ENCODE assay signal across 13 cellular contexts in genomic region chr22:31647066-31647465, GRCh38. TPM values are rescaled to one million over a fixed set of nuclear protein-coding genes. Genes with fewer than 3 reads are reported as not detected.
DNase-seq lines count a peak whose midpoint lies in the region; ATAC-seq and TF ChIP-seq lines count a peak whose summit lies in the region.
"Had no signal": no experiment of that assay in that cellular context is flagged by ENCODE, and none has a peak within 500 bp of the region (broad histone marks: within the 10 kb centered on the region; RNA-seq: fewer than 3 reads in every experiment).

No MANE protein-coding gene starts in this region.

- H3K36me3 ChIP-seq in stomach = peaks cover 19 to 75% (median 71%) of the 10 kb centered on the region in 4 donors

- peaks cover 29% of the 10 kb centered on the region for H3K4me1 Mint-ChIP-seq in activated naive CD4-positive, alpha-beta T cell treated with anti-CD3 and anti-CD28 coated beads, Interleukin-2, amount 50 U/mL, for 24 hours
- H3K4me1 Mint-ChIP-seq in activated T-helper 1 cell treated with anti-CD3 and anti-CD28 coated beads, Interleukin-12 subunit alpha, Interleukin-12 subunit beta, Interleukin-2, Interleukin-4 antibody, amounts not matched to agents 30 ng/mL and 10 ng/mL and 1 ng/mL, durations not matched to agents 14 hours and 24 hours and 36 hours (ENCODE audit: low read depth) = peaks cover 21% of the 10 kb centered on the region

- 88 to 98% (median 97%) methylated on average over 3 of the region's 3 CpGs for WGBS in stomach, 5 donors

- H3K27ac Mint-ChIP-seq in activated naive CD4-positive, alpha-beta T cell treated with anti-CD3 and anti-CD28 coated beads, Interleukin-2, amount 50 U/mL, for 24 hours = peak overlapping the region; percentile 93
- H3K27ac Mint-ChIP-seq in activated T-helper 1 cell treated with anti-CD3 and anti-CD28 coated beads, Interleukin-12 subunit alpha, Interleukin-12 subunit beta, Interleukin-2, Interleukin-4 antibody, amounts not matched to agents 30 ng/mL and 10 ng/mL and 1 ng/mL, durations not matched to agents 14 hours and 24 hours and 36 hours = peak overlapping the region; percentile 82
- H3K27ac Mint-ChIP-seq: T-helper 2 cell treated with Interferon-gamma antibody and Interleukin-4, amounts not matched to agents 5 μg/mL and 100 μg/mL, for 36 hours had no signal

- H3K9me3 ChIP-seq in stomach = no peaks in the 10 kb centered on the region
- H3K9me3 ChIP-seq: suprapubic skin had no signal

- peaks cover 26% of the 10 kb centered on the region for H3K4me1 ChIP-seq in foreskin keratinocyte
- H3K4me1 ChIP-seq in stomach = peaks cover 0 to 27% (median 9%) of the 10 kb centered on the region in 4 donors

- no peak for TF ChIP-seq EP300 in stomach (IDR thresholded peaks at IDR 0.05)

- DNase-seq in activated naive CD4-positive, alpha-beta T cell treated with Interleukin-2 at 50 U/mL for 16 hours = no peak
- DNase-seq in activated T-helper 1 cell treated with anti-CD3 and anti-CD28 coated beads, Interleukin-12 subunit alpha, Interleukin-12 subunit beta, Interleukin-2, Interleukin-4 antibody, amounts not matched to agents 30 ng/mL and 10 ng/mL and 1 ng/mL, durations not matched to agents 14 hours and 24 hours and 36 hours (ENCODE audit: low spot score) = no peak
- DNase-seq in foreskin keratinocyte (peak; percentile 88 to 90), stomach (no peak), T-helper 9 cell (no peak)
- DNase-seq: Kasumi-1, NCI-H146, NCI-H524 treated with DMSO at 0.1 percent for 48 hours had no signal

- peak overlapping the region; percentile 57 for H3K4me3 Mint-ChIP-seq in activated naive CD4-positive, alpha-beta T cell treated with anti-CD3 and anti-CD28 coated beads, Interleukin-2, amount 50 U/mL, for 24 hours
- no peak overlapping the region for H3K4me3 Mint-ChIP-seq in activated T-helper 1 cell treated with anti-CD3 and anti-CD28 coated beads, Interleukin-12 subunit alpha, Interleukin-12 subunit beta, Interleukin-2, Interleukin-4 antibody, amounts not matched to agents 30 ng/mL and 10 ng/mL and 1 ng/mL, durations not matched to agents 14 hours and 24 hours and 36 hours
- H3K4me3 Mint-ChIP-seq: T-helper 2 cell treated with Interferon-gamma antibody and Interleukin-4, amounts not matched to agents 5 μg/mL and 100 μg/mL, for 36 hours had no signal

- H3K27me3 ChIP-seq in foreskin keratinocyte (no peaks in the 10 kb centered on the region), stomach (no peaks in the 10 kb centered on the region)
- H3K27me3 ChIP-seq: suprapubic skin had no signal

- H3K4me3 ChIP-seq in stomach = no peak overlapping the region
- H3K4me3 ChIP-seq: suprapubic skin had no signal

- no peaks in the 10 kb centered on the region for H3K9me3 Mint-ChIP-seq in activated naive CD4-positive, alpha-beta T cell treated with anti-CD3 and anti-CD28 coated beads, Interleukin-2, amount 50 U/mL, for 24 hours
- no peaks in the 10 kb centered on the region for H3K9me3 Mint-ChIP-seq in activated T-helper 1 cell treated with anti-CD3 and anti-CD28 coated beads, Interleukin-12 subunit alpha, Interleukin-12 subunit beta, Interleukin-2, Interleukin-4 antibody, amounts not matched to agents 30 ng/mL and 10 ng/mL and 1 ng/mL, durations not matched to agents 14 hours and 24 hours and 36 hours
- H3K9me3 Mint-ChIP-seq: T-helper 2 cell treated with Interferon-gamma antibody and Interleukin-4, amounts not matched to agents 5 μg/mL and 100 μg/mL, for 36 hours had no signal

- ATAC-seq in foreskin keratinocyte (peak; percentile 30), HG03571 (IDR thresholded peaks at IDR 0.05; ENCODE audit: unreplicated experiment) (no peak), HG02571 (IDR thresholded peaks at IDR 0.05; ENCODE audit: unreplicated experiment) (no peak)

- no peaks in the 10 kb centered on the region for H3K27me3 Mint-ChIP-seq in activated naive CD4-positive, alpha-beta T cell treated with anti-CD3 and anti-CD28 coated beads, Interleukin-2, amount 50 U/mL, for 24 hours
- no peaks in the 10 kb centered on the region for H3K27me3 Mint-ChIP-seq in activated T-helper 1 cell treated with anti-CD3 and anti-CD28 coated beads, Interleukin-12 subunit alpha, Interleukin-12 subunit beta, Interleukin-2, Interleukin-4 antibody, amounts not matched to agents 30 ng/mL and 10 ng/mL and 1 ng/mL, durations not matched to agents 14 hours and 24 hours and 36 hours (ENCODE audit: insufficient read depth)

- TF ChIP-seq CTCF in foreskin keratinocyte (conservative IDR thresholded peaks at IDR 0.05) = no peak
- TF ChIP-seq CTCF in stomach (IDR thresholded peaks at IDR 0.05) = no peak

- H3K36me3 Mint-ChIP-seq in activated naive CD4-positive, alpha-beta T cell treated with anti-CD3 and anti-CD28 coated beads, Interleukin-2, amount 50 U/mL, for 24 hours = peaks cover 9% of the 10 kb centered on the region
- H3K36me3 Mint-ChIP-seq in activated T-helper 1 cell treated with anti-CD3 and anti-CD28 coated beads, Interleukin-12 subunit alpha, Interleukin-12 subunit beta, Interleukin-2, Interleukin-4 antibody, amounts not matched to agents 30 ng/mL and 10 ng/mL and 1 ng/mL, durations not matched to agents 14 hours and 24 hours and 36 hours (ENCODE audit: low read depth) = peaks cover 18% of the 10 kb centered on the region

- TF ChIP-seq POLR2A in stomach (IDR thresholded peaks at IDR 0.05) = no peak

- intact Hi-C loops in activated T-helper 1 cell treated with anti-CD3 and anti-CD28 coated beads, Interleukin-12 subunit alpha, Interleukin-12 subunit beta, Interleukin-2, Interleukin-4 antibody, amounts not matched to agents 30 ng/mL and 10 ng/mL and 1 ng/mL, durations not matched to agents 14 hours and 24 hours and 36 hours (cut with micrococcal nuclease) = no loop called here
- intact Hi-C loops in stomach (cut with DNase I; ENCODE audit: low total_unique reads) = no loop called here

- H3K27ac ChIP-seq in foreskin keratinocyte (peak overlapping the region; percentile 98), stomach (peak overlapping the region in 3 of 5 donors; percentile 14 to 46 (median 18))
- H3K27ac ChIP-seq: suprapubic skin had no signal

RNA-seq across cellular contexts. Expression of gene PISD, which starts 14.9 kb away (rescaled TPM):
- 43.8 and 43.9 TPM in 2 replicates for total RNA-seq in activated T-helper 1 cell treated with anti-CD3 and anti-CD28 coated beads, Interleukin-12 subunit alpha, Interleukin-12 subunit beta, Interleukin-2, Interleukin-4 antibody, amounts not matched to agents 30 ng/mL and 10 ng/mL and 1 ng/mL, durations not matched to agents 14 hours and 24 hours and 36 hours
- total RNA-seq in foreskin keratinocyte (37.7 and 39.8 TPM in 2 replicates), stomach (10 to 100 TPM; 10.3 to 99.8 (median 56.2) TPM)
- polyA plus RNA-seq in foreskin keratinocyte (28.0 and 34.0 TPM in 2 replicates), stomach (10 to 100 TPM; 13.9 to 27.4 (median 16.8) TPM)

Comparison
In these comparisons a context has a peak if more than half of its experiments do, and no peak if none do; other contexts are left out.
1. DNase-seq: peak in foreskin keratinocyte (2 of 2); none in activated naive CD4-positive, alpha-beta T cell treated with Interleukin-2 at 50 U/mL for 16 hours (single experiment), activated T-helper 1 cell treated with anti-CD3 and anti-CD28 coated beads, Interleukin-12 subunit alpha, Interleukin-12 subunit beta, Interleukin-2, Interleukin-4 antibody, amounts not matched to agents 30 ng/mL and 10 ng/mL and 1 ng/mL, durations not matched to agents 14 hours and 24 hours and 36 hours (single experiment), stomach (single experiment) and T-helper 9 cell (single experiment).